Comparison of ENCODE assay signal across 1 cellular context in the genomic region with DNA sequence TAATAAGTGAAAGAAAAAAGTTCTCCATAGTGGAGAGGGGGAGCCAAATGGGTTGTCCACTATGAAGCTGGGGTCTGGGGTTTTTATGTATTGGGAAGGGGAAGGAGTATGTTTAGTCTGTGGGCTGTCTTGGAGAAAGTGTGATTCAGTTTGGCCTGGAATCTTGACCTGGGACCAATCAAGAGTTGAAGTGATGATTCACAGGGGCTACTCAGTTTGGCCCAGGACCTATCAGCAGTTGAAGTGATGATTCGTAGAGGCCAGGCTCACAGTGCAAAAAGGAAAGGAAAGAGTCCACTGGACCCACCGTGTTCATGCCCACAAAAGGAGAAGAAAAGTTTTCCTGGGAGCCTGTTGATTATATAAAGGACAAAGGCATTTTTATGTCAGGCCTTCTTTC.
TF ChIP-seq lines count a peak whose summit lies in the region.

No MANE protein-coding gene starts in this region.

TF ChIP-seq in SK-N-SH treated with all-trans-retinoic acid at 6 μM for 48 hours, 23 proteins besides CTCF, POLR2A, EP300 and RAD21 (continued from another document):
- no peak for TF ChIP-seq CSDC2 (CRISPR knock-in tag; IDR thresholded peaks at IDR 0.05)
